ENCODE assay signal across 1 cellular context in genomic region chr5:178626484-178627258, GRCh38.
TF ChIP-seq lines count a peak whose summit lies in the region.

Gene CLK4, minus strand, starts transcription at chr5:178627050. Its CDS starts 3,634 bp downstream, at chr5:178623416.

TF ChIP-seq in HepG2, 621 proteins besides CTCF, POLR2A, EP300 and RAD21 (continued from another document and continues in another):
- TF ChIP-seq ZKSCAN1 (IDR thresholded peaks at IDR 0.05; ENCODE audit: low read length) (no peak), RARG (CRISPR knock-in tag; IDR thresholded peaks at IDR 0.05; ENCODE audit: low read depth) (no peak), ATF5 (CRISPR knock-in tag; IDR thresholded peaks at IDR 0.05; ENCODE audit: low read depth) (no peak), RXRA (CRISPR knock-in tag; IDR thresholded peaks at IDR 0.05) (0 out of 2 replicates have a peak, but pooled peaks have one; percentile 31), TOPORS (CRISPR knock-in tag; IDR thresholded peaks at IDR 0.05) (0 out of 2 replicates have a peak, but pooled peaks have one; percentile 22), STAG1 (CRISPR knock-in tag; IDR thresholded peaks at IDR 0.05) (no peak), KDM2A (CRISPR knock-in tag; IDR thresholded peaks at IDR 0.05; ENCODE audit: borderline replicate concordance, low read depth) (peak; percentile 82), NCOR1 (IDR thresholded peaks at IDR 0.05; ENCODE audit: borderline replicate concordance, low read length) (no peak), SRY (CRISPR knock-in tag; IDR thresholded peaks at IDR 0.05) (peak; percentile 62; the same call in 1 of the 2 replicates), ZNF629 (CRISPR knock-in tag; conservative IDR thresholded peaks at IDR 0.05) (no peak), MLX (CRISPR knock-in tag; IDR thresholded peaks at IDR 0.05) (no peak), ZNF263 (CRISPR knock-in tag; IDR thresholded peaks at IDR 0.05) (no peak), ZNF784 (CRISPR knock-in tag; IDR thresholded peaks at IDR 0.05; ENCODE audit: borderline replicate concordance) (0 out of 2 replicates have a peak, but pooled peaks have one; percentile 61), ZFP90 (CRISPR knock-in tag; IDR thresholded peaks at IDR 0.05; ENCODE audit: borderline replicate concordance) (no peak), THAP7 (CRISPR knock-in tag; IDR thresholded peaks at IDR 0.05) (no peak), KLF6 (CRISPR knock-in tag; IDR thresholded peaks at IDR 0.05) (no peak; the same call in 1 of the 2 replicates), TIGD3 (CRISPR knock-in tag; IDR thresholded peaks at IDR 0.05; ENCODE audit: borderline replicate concordance) (no peak), ZSCAN30 (CRISPR knock-in tag; IDR thresholded peaks at IDR 0.05) (peak; percentile 55; the same call in 1 of the 2 replicates), ZNF687 (CRISPR knock-in tag; IDR thresholded peaks at IDR 0.05) (peak; percentile 89), ZMYM2 (CRISPR knock-in tag; IDR thresholded peaks at IDR 0.05) (no peak), BRD4 (CRISPR knock-in tag; IDR thresholded peaks at IDR 0.05) (peak; percentile 87), ZNF503 (CRISPR knock-in tag; IDR thresholded peaks at IDR 0.05) (peak; percentile 19; the same call in 1 of the 2 replicates), ARID5B (CRISPR knock-in tag; IDR thresholded peaks at IDR 0.05) (peak; percentile 28; the same call in 1 of the 2 replicates), NFYC (CRISPR knock-in tag; IDR thresholded peaks at IDR 0.05) (no peak), NFE2L2 (IDR thresholded peaks at IDR 0.05; ENCODE audit: low read length) (no peak), ZSCAN5A (CRISPR knock-in tag; IDR thresholded peaks at IDR 0.05; ENCODE audit: borderline replicate concordance) (peak; percentile 48; the same call in 1 of the 2 replicates), CHCHD3 (CRISPR knock-in tag; IDR thresholded peaks at IDR 0.05) (no peak), ZNF274 (CRISPR knock-in tag; IDR thresholded peaks at IDR 0.05) (0 out of 2 replicates have a peak, but pooled peaks have one; percentile 59), KDM3A (CRISPR knock-in tag; IDR thresholded peaks at IDR 0.05; ENCODE audit: low read depth) (peak; percentile 70; the same call in 1 of the 2 replicates), JUN (CRISPR knock-in tag; IDR thresholded peaks at IDR 0.05) (no peak), SP4 (CRISPR knock-in tag; IDR thresholded peaks at IDR 0.05) (no peak), ZNF788 (CRISPR knock-in tag; IDR thresholded peaks at IDR 0.05; ENCODE audit: borderline replicate concordance) (peak; percentile 85; the same call in 1 of the 2 replicates), REPIN1 (CRISPR knock-in tag; IDR thresholded peaks at IDR 0.05; ENCODE audit: borderline replicate concordance, low read depth) (peak; percentile 31; the same call in 1 of the 2 replicates), FOXO1 (CRISPR knock-in tag; IDR thresholded peaks at IDR 0.05) (no peak), CREBL2 (CRISPR knock-in tag; IDR thresholded peaks at IDR 0.05; ENCODE audit: borderline replicate concordance) (no peak), GFI1 (CRISPR knock-in tag; IDR thresholded peaks at IDR 0.05; ENCODE audit: borderline replicate concordance) (peak; percentile 80), HIVEP1 (CRISPR knock-in tag; IDR thresholded peaks at IDR 0.05) (peak; percentile 82), ZSCAN12 (CRISPR knock-in tag; IDR thresholded peaks at IDR 0.05) (peak; percentile 93)
